Comparison of ENCODE assay signal across 8 cellular contexts in genomic region chr12:8544295-8544694, GRCh38. TPM values are rescaled to one million over a fixed set of nuclear protein-coding genes. Genes with fewer than 3 reads are reported as not detected.
DNase-seq lines count a peak whose midpoint lies in the region; ATAC-seq and TF ChIP-seq lines count a peak whose summit lies in the region.

No MANE protein-coding gene starts in this region.

- H3K4me1 ChIP-seq in smooth muscle cell (ENCODE audit: low read depth) = no peaks in the 10 kb centered on the region

- H3K79me2 ChIP-seq in smooth muscle cell (ENCODE audit: low read depth) = no peaks in the 10 kb centered on the region

- no peak overlapping the region for H3K9ac ChIP-seq in smooth muscle cell (ENCODE audit: low read depth)

- peak overlapping the region; percentile 64 for H2AFZ ChIP-seq in smooth muscle cell (ENCODE audit: low read depth)

- H4K20me1 ChIP-seq in smooth muscle cell (ENCODE audit: low read depth) = no peaks in the 10 kb centered on the region

- H3K27ac ChIP-seq in smooth muscle cell (ENCODE audit: low read depth) = no peak overlapping the region

- peak; percentile 96 for TF ChIP-seq CTCF in smooth muscle cell (IDR thresholded peaks at IDR 0.05; ENCODE audit: borderline replicate concordance, insufficient read depth, poor library complexity, severe bottlenecking)

- H3K4me2 ChIP-seq in smooth muscle cell = peak overlapping the region; percentile 72

- WGBS in smooth muscle cell (ENCODE audit: low lambda C conversion rate) = 6% methylated on average over 3 of the region's 3 CpGs

- H3K9me3 ChIP-seq in smooth muscle cell (replicated peaks; ENCODE audit: low read depth) = no peaks in the 10 kb centered on the region

- ATAC-seq in GM21526 (IDR thresholded peaks at IDR 0.05; ENCODE audit: low FRiP score, unreplicated experiment) = peak; percentile 49
- ATAC-seq in GM18502 (IDR thresholded peaks at IDR 0.05; ENCODE audit: poor library complexity, unreplicated experiment) = no peak

- H3F3A ChIP-seq in smooth muscle cell (ENCODE audit: low read depth) = no peaks in the 10 kb centered on the region

- DNase-seq in CMK (ENCODE audit: low read depth) (peak; percentile 34), NCI-H1048 (lab: John Stamatoyannopoulos, UW) (peak; percentile 0), T-helper 22 cell (ENCODE audit: low read depth) (peak; percentile 26), anterior cingulate cortex (lab: John Stamatoyannopoulos, UW) (peak in 52 of 58 donors; percentile 1 to 75 (median 26)), hippocampal formation (lab: John Stamatoyannopoulos, UW) (peak; percentile 50 to 51), smooth muscle cell (lab: John Stamatoyannopoulos, UW; ENCODE audit: unreplicated experiment) (peak; percentile 10)

- H3K4me3 ChIP-seq in smooth muscle cell = peak overlapping the region; percentile 12

- no peaks in the 10 kb centered on the region for H3K36me3 ChIP-seq in smooth muscle cell (ENCODE audit: low read depth)

- H3K27me3 ChIP-seq in smooth muscle cell (ENCODE audit: low read depth) = no peaks in the 10 kb centered on the region

RNA-seq across cellular contexts. Expression of gene CLEC4E, which starts 3.6 kb away (rescaled TPM):
- total RNA-seq in smooth muscle cell = not detected in 2 replicates
- polyA plus RNA-seq in smooth muscle cell = not detected in 2 replicates

RNA-seq across cellular contexts. Expression of gene CLEC4D, which starts 31.0 kb away (rescaled TPM):
- not detected in 2 replicates for total RNA-seq in smooth muscle cell
- not detected in 2 replicates for polyA plus RNA-seq in smooth muscle cell

Comparison
In these comparisons a context has a peak if more than half of its experiments do, and no peak if none do; other contexts are left out.
1. DNase-seq: peak in every context shown above with its lines; median percentile 50 in hippocampal formation; 34 in CMK; 26 in T-helper 22 cell; 26 in anterior cingulate cortex; 10 in smooth muscle cell; 0 in NCI-H1048.